In genomic region chr12:69994593-69995222, GRCh38 we compare ENCODE assay signal across 17 cellular contexts.
DNase-seq lines count a peak whose midpoint lies in the region; ATAC-seq and TF ChIP-seq lines count a peak whose summit lies in the region.
"Had no signal": no experiment of that assay in that cellular context is flagged by ENCODE, and none has a peak within 500 bp of the region (broad histone marks: within the 10 kb centered on the region; RNA-seq: fewer than 3 reads in every experiment).

No MANE protein-coding gene starts in this region.

- H3K4me1 ChIP-seq in colonic mucosa (no peaks in the 10 kb centered on the region), liver (ENCODE audit: control insufficient read depth in 4 of 4, insufficient read depth in 4 of 4, low read length in 3 of 4) (peaks cover 0 to 1% (median 0%) of the 10 kb centered on the region in 4 donors), testis (no peaks in the 10 kb centered on the region), right atrium auricular region (no peaks in the 10 kb centered on the region)
- H3K4me1 ChIP-seq: Caco-2 had no signal

- ATAC-seq in activated naive CD4-positive, alpha-beta T cell treated with anti-CD3 and anti-CD28 coated beads, Interleukin-2, amount 50 U/mL, for 72 hours = no peak

- H3K36me3 ChIP-seq in colonic mucosa (no peaks in the 10 kb centered on the region), liver (ENCODE audit: control insufficient read depth in 4 of 4, insufficient read depth in 3 of 4, low read depth in 1 of 4, low read length in 3 of 4) (no peaks in the 10 kb centered on the region), testis (ENCODE audit: low read depth, missing control alignments) (no peaks in the 10 kb centered on the region), right atrium auricular region (no peaks in the 10 kb centered on the region)

- no peak for TF ChIP-seq CTCF in colonic mucosa (IDR thresholded peaks at IDR 0.05)
- no peak for TF ChIP-seq CTCF in liver (IDR thresholded peaks at IDR 0.05; ENCODE audit: low read depth, low read length, missing input control)
- no peak for TF ChIP-seq CTCF in testis (IDR thresholded peaks at IDR 0.05)
- no peak for TF ChIP-seq CTCF in right atrium auricular region (IDR thresholded peaks at IDR 0.05)

- H3K9me3 ChIP-seq in colonic mucosa = no peaks in the 10 kb centered on the region
- H3K9me3 ChIP-seq in liver (ENCODE audit: control insufficient read depth in 4 of 4, low read length in 3 of 4) = no peaks in the 10 kb centered on the region
- no peaks in the 10 kb centered on the region for H3K9me3 ChIP-seq in testis
- H3K9me3 ChIP-seq in right atrium auricular region = no peaks in the 10 kb centered on the region
- H3K9me3 ChIP-seq: Caco-2 had no signal

- H3K9ac ChIP-seq in colonic mucosa (ENCODE audit: low read depth in 2 of 2, low read length in 2 of 2) = no peak overlapping the region
- no peak overlapping the region for H3K9ac ChIP-seq in liver (ENCODE audit: low read depth in 1 of 2, low read length in 2 of 2)

- H3K27ac Mint-ChIP-seq in activated naive CD4-positive, alpha-beta T cell treated with anti-CD3 and anti-CD28 coated beads, Interleukin-2, amount 50 U/mL, for 72 hours = no peak overlapping the region
- H3K27ac Mint-ChIP-seq: activated naive CD8-positive, alpha-beta T cell; stimulated activated naive CD8-positive, alpha-beta T cell treated with anti-CD3 and anti-CD28 coated beads, Interleukin-15, Interleukin-2, amounts not matched to agents 100 ng/mL and 50 ng/mL, for 24 hours had no signal

- H3K27me3 ChIP-seq in colonic mucosa (no peaks in the 10 kb centered on the region), liver (ENCODE audit: control insufficient read depth in 4 of 4, insufficient read depth in 4 of 4, low read length in 3 of 4) (no peaks in the 10 kb centered on the region), testis (no peaks in the 10 kb centered on the region), right atrium auricular region (no peaks in the 10 kb centered on the region)

- WGBS in liver = 47% methylated on average over 6 of the region's 6 CpGs
- WGBS in testis, 2 donors = 17 to 29% methylated on average over 6 of the region's 6 CpGs

- TF ChIP-seq POLR2A in testis (IDR thresholded peaks at IDR 0.05) = no peak

- peaks cover 0 to 3% of the 10 kb centered on the region in 2 donors for H3K9me3 Mint-ChIP-seq in activated naive CD4-positive, alpha-beta T cell treated with anti-CD3 and anti-CD28 coated beads, Interleukin-2, amount 50 U/mL, for 72 hours
- H3K9me3 Mint-ChIP-seq: stimulated activated naive CD8-positive, alpha-beta T cell treated with anti-CD3 and anti-CD28 coated beads, Interleukin-15, Interleukin-2, amounts not matched to agents 100 ng/mL and 50 ng/mL, for 24 hours had no signal

- H3K36me3 Mint-ChIP-seq in activated naive CD4-positive, alpha-beta T cell treated with anti-CD3 and anti-CD28 coated beads, Interleukin-2, amount 50 U/mL, for 72 hours = no peaks in the 10 kb centered on the region
- H3K36me3 Mint-ChIP-seq: activated naive CD8-positive, alpha-beta T cell had no signal

- no peak for TF ChIP-seq RAD21 in liver (IDR thresholded peaks at IDR 0.05)

- DNase-seq in NCI-H226 = peak; percentile 87
- peak; percentile 77 for DNase-seq in colonic mucosa
- peak; percentile 75 for DNase-seq in testis
- no peak for DNase-seq in stimulated activated CD4-positive, alpha-beta T cell treated with anti-CD3 and anti-CD28 coated beads, Interleukin-2, amount 100 ng/mL, for 48 hours
- no peak for DNase-seq in activated naive CD4-positive, alpha-beta T cell treated with anti-CD3 and anti-CD28 coated beads, Interleukin-2, amount 50 U/mL, for 72 hours (ENCODE audit: low spot score in 2 of 2)
- no peak for DNase-seq in right atrium auricular region (ENCODE audit: low spot score)
- DNase-seq: Caco-2, dermis blood vessel endothelial cell, H7, KG1, NCI-H1048, NCI-H2107, NCI-H524 treated with DMSO at 0.1 percent for 48 hours, T-helper 2 cell had no signal

- intact Hi-C loops in colonic mucosa (cut with DNase I) = loop anchor here (10.0 kb wide), 2 partner anchors 110 to 250 kb away; partner anchors contain the start of gene CNOT2
- intact Hi-C loops in testis (cut with DNase I; ENCODE audit: low total_unique reads) = no loop called here

- H3K27ac ChIP-seq in colonic mucosa (no peak overlapping the region), liver (ENCODE audit: low read depth in 1 of 2, low read length in 2 of 2) (no peak overlapping the region), testis (no peak overlapping the region), right atrium auricular region (no peak overlapping the region)

- H3K4me3 ChIP-seq in colonic mucosa (no peak overlapping the region), liver (ENCODE audit: low read depth in 1 of 3, low read length in 3 of 3) (no peak overlapping the region), testis (no peak overlapping the region), right atrium auricular region (no peak overlapping the region)

TF ChIP-seq in liver, 16 proteins besides CTCF, POLR2A, EP300 and RAD21:
- TF ChIP-seq JUND (IDR thresholded peaks at IDR 0.05) (no peak), ATF3 (IDR thresholded peaks at IDR 0.05) (no peak), HNF4A (conservative IDR thresholded peaks at IDR 0.05) (peak; percentile 68 to 80), GABPA (IDR thresholded peaks at IDR 0.05 in 1 of 2, conservative IDR thresholded peaks at IDR 0.05 in 1 of 2) (no peak), HNF4G (IDR thresholded peaks at IDR 0.05) (peak; percentile 38)

Comparison
In these comparisons a context has a peak if more than half of its experiments do, and no peak if none do; other contexts are left out.
1. DNase-seq: peak in NCI-H226 (single experiment), colonic mucosa (single experiment) and testis (single experiment); none in stimulated activated CD4-positive, alpha-beta T cell treated with anti-CD3 and anti-CD28 coated beads, Interleukin-2, amount 100 ng/mL, for 48 hours (0 of 2), activated naive CD4-positive, alpha-beta T cell treated with anti-CD3 and anti-CD28 coated beads, Interleukin-2, amount 50 U/mL, for 72 hours (0 of 2) and right atrium auricular region (single experiment).